14 cellular contexts compared by ENCODE assay signal in the genomic region with DNA sequence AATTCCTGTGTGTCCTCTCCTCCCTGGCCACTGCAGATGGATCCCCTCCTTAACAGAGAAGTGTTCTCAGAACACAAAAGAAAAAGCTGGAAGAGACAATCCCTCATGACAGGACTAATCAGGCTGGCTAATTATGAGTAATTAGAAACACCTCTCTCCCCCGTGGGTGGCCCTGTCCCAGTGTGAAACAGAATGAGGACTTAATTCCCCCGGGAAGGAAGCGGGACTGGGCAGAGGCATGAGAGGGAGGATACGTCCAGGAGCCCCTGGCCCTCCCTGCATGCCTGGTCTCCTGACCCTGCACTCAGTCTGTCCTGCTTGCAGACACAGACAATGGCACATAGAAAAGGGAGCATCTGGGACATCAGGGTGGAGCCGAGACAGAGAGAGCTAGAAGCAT. TPM values are rescaled to one million over a fixed set of nuclear protein-coding genes. Genes with fewer than 3 reads are reported as not detected.
DNase-seq lines count a peak whose midpoint lies in the region; TF ChIP-seq lines count a peak whose summit lies in the region.
"Had no signal": no experiment of that assay in that cellular context is flagged by ENCODE, and none has a peak within 500 bp of the region (broad histone marks: within the 10 kb centered on the region; RNA-seq: fewer than 3 reads in every experiment).

No MANE protein-coding gene starts in this region.

- peaks cover 0 to 3% (median 0%) of the 10 kb centered on the region in 5 experiments for H3K9me3 Mint-ChIP-seq in brain
- H3K9me3 Mint-ChIP-seq: CD14-positive monocyte; CD4-positive, alpha-beta T cell; CD8-positive, alpha-beta memory T cell; HFFc6 had no signal

- peaks cover 79% of the 10 kb centered on the region for H3K4me1 Mint-ChIP-seq in brain
- H3K4me1 Mint-ChIP-seq: CD14-positive monocyte; CD8-positive, alpha-beta memory T cell had no signal

- in situ Hi-C loops in GM13976 (cut with MboI; ENCODE audit: low sequenced_read_pairs, unreplicated experiment) = no loop called here

- TF ChIP-seq CTCF in brain (conservative IDR thresholded peaks at IDR 0.05) (no peak), GM13976 (IDR thresholded peaks at IDR 0.05; ENCODE audit: borderline replicate concordance, control extremely low read depth, extremely low read depth, insufficient read depth, missing control alignments) (no peak)

- H3K4me3 Mint-ChIP-seq in brain = no peak overlapping the region
- H3K4me3 Mint-ChIP-seq: CD14-positive monocyte; CD4-positive, alpha-beta T cell; CD8-positive, alpha-beta memory T cell; HFFc6 had no signal

- H3K36me3 Mint-ChIP-seq in brain = no peaks in the 10 kb centered on the region
- H3K36me3 Mint-ChIP-seq: CD14-positive monocyte; CD8-positive, alpha-beta memory T cell had no signal

- no peaks in the 10 kb centered on the region for H3K27me3 Mint-ChIP-seq in brain

- peak overlapping the region in 4 of 5 experiments; percentile 89 to 93 (median 90) for H3K27ac Mint-ChIP-seq in brain
- H3K27ac Mint-ChIP-seq: CD4-positive, alpha-beta T cell; HFFc6 had no signal

- peak; percentile 57 for DNase-seq in NCI-H69 (lab: John Stamatoyannopoulos, UW)
- DNase-seq in retina = peak; percentile 65
- no peak for DNase-seq in GM13976 (ENCODE audit: low spot score)
- no peak for DNase-seq in Ammon's horn (ENCODE audit: low spot score)
- no peak for DNase-seq in DMS153 (lab: John Stamatoyannopoulos, UW)
- DNase-seq: BE2C; Calu3; CD4-positive, alpha-beta T cell; CD8-positive, alpha-beta memory T cell; DND-41; GOT3; HFFc6 had no signal

RNA-seq across cellular contexts. Expression of a gene that starts 7.6 kb away (rescaled TPM):
- 16.3 TPM for polyA plus RNA-seq in brain (ENCODE audit: insufficient read depth, low read depth, low replicate concordance)
- polyA plus RNA-seq: CD14-positive monocyte; CD8-positive, alpha-beta memory T cell had no signal

Comparison
In these comparisons a context has a peak if more than half of its experiments do, and no peak if none do; other contexts are left out.
1. DNase-seq: peak in NCI-H69 (single experiment) and retina (single experiment); none in GM13976 (single experiment), Ammon's horn (single experiment) and DMS153 (single experiment).